ENCODE assay signal across 22 cellular contexts in genomic region chr20:24953204-24953565, GRCh38. TPM values are rescaled to one million over a fixed set of nuclear protein-coding genes. Genes with fewer than 3 reads are reported as not detected.
DNase-seq lines count a peak whose midpoint lies in the region; ATAC-seq and TF ChIP-seq lines count a peak whose summit lies in the region.
"Had no signal": no experiment of that assay in that cellular context is flagged by ENCODE, and none has a peak within 500 bp of the region (broad histone marks: within the 10 kb centered on the region; RNA-seq: fewer than 3 reads in every experiment).

No MANE protein-coding gene starts in this region.

- no peaks in the 10 kb centered on the region for H3K36me3 ChIP-seq in H7 (replicated peaks; ENCODE audit: control insufficient read depth, insufficient read depth, low read length)
- H3K36me3 ChIP-seq in PC-9 (ENCODE audit: low read depth), result no peaks in the 10 kb centered on the region

- no TSS peak for BruUV-seq in PC-9 (replicated peaks; lab: Mats Ljungman, UMichigan)

- no peaks in the 10 kb centered on the region for H3K9me3 ChIP-seq in PC-9 (ENCODE audit: insufficient read depth, low read depth)
- H3K9me3 ChIP-seq: tibial artery had no signal

- no peak for DNase-seq in activated naive CD4-positive, alpha-beta T cell treated with anti-CD3 and anti-CD28 coated beads for 36 hours
- no peak for DNase-seq in activated naive CD4-positive, alpha-beta T cell (lab: John Stamatoyannopoulos, UW)
- DNase-seq in H7 (peak; percentile 33), PC-9 (no peak)
- DNase-seq in activated naive CD8-positive, alpha-beta T cell treated with anti-CD3 and anti-CD28 coated beads, Interleukin-2, amount 10 ng/mL, durations not matched to agents 7 days and 5 days, result no peak
- no peak for DNase-seq in stimulated activated effector memory CD8-positive, alpha-beta T cell treated with anti-CD3 and anti-CD28 coated beads, Interleukin-12 subunit alpha, Interleukin-12 subunit beta, amount 100 ng/mL, for 72 hours (ENCODE audit: low spot score in 2 of 2)
- DNase-seq: glutamatergic neuron; GOT3; NCI-H146; NCI-H526 treated with DMSO at 0.1 percent for 48 hours; Right ventricle myocardium superior; stimulated activated CD4-positive, alpha-beta T cell treated with anti-CD3 and anti-CD28 coated beads, Interleukin-1b, Interleukin-23, amount 100 ng/mL, for 48 hours; stimulated activated naive CD4-positive, alpha-beta T cell; tibial artery had no signal

- no peak for ATAC-seq in activated naive CD8-positive, alpha-beta T cell treated with anti-CD3 and anti-CD28 coated beads, Interleukin-2, amount 10 ng/mL, durations not matched to agents 7 days and 5 days (ENCODE audit: low read depth)
- no peak for ATAC-seq in stimulated activated effector memory CD8-positive, alpha-beta T cell treated with anti-CD3 and anti-CD28 coated beads, Interleukin-12 subunit alpha, Interleukin-12 subunit beta, amount 100 ng/mL, for 72 hours
- ATAC-seq in GM19351 (IDR thresholded peaks at IDR 0.05; ENCODE audit: unreplicated experiment) (no peak), HG03571 (IDR thresholded peaks at IDR 0.05; ENCODE audit: unreplicated experiment) (no peak)
- ATAC-seq: GM12878, K562, WTC11 had no signal

- intact Hi-C loops in activated naive CD4-positive, alpha-beta T cell treated with anti-CD3 and anti-CD28 coated beads for 36 hours (cut with micrococcal nuclease), result no loop called here
- intact Hi-C loops in PC-9 (cut with micrococcal nuclease; ENCODE audit: unreplicated experiment), result no loop called here

- H3K27me3 ChIP-seq in H7 (ENCODE audit: control insufficient read depth, insufficient read depth, low read length) (no peaks in the 10 kb centered on the region), PC-9 (ENCODE audit: insufficient read depth, low read depth) (no peaks in the 10 kb centered on the region)

- no peak overlapping the region for H2AFZ ChIP-seq in PC-9

- peaks cover 4% of the 10 kb centered on the region for H3K9me3 Mint-ChIP-seq in activated naive CD4-positive, alpha-beta T cell treated with anti-CD3 and anti-CD28 coated beads for 36 hours
- no peaks in the 10 kb centered on the region for H3K9me3 Mint-ChIP-seq in activated naive CD8-positive, alpha-beta T cell treated with anti-CD3 and anti-CD28 coated beads, Interleukin-2, amount 10 ng/mL, durations not matched to agents 7 days and 5 days
- no peaks in the 10 kb centered on the region for H3K9me3 Mint-ChIP-seq in stimulated activated effector memory CD8-positive, alpha-beta T cell treated with anti-CD3 and anti-CD28 coated beads, Interleukin-12 subunit alpha, Interleukin-12 subunit beta, amount 100 ng/mL, for 72 hours

- POLR2A ChIA-PET in activated naive CD8-positive, alpha-beta T cell treated with anti-CD3 and anti-CD28 coated beads, Interleukin-2, amount 10 ng/mL, durations not matched to agents 7 days and 5 days (lab: Charles Lee), result interaction anchor here (0.6 to 3.7 kb wide), 3 partner anchors 39 to 436 kb away, joined by 3 to 13 read pairs (median 4); partner anchors contain the start of gene APMAP
- POLR2A ChIA-PET in PC-9 (lab: Charles Lee; ENCODE audit: unreplicated experiment), result interaction anchor here (0.6 kb wide), 2 partner anchors 63 to 1288 kb away, joined by 4 to 8 read pairs; no protein-coding TSS in a partner anchor

- H3K27me3 Mint-ChIP-seq in activated naive CD4-positive, alpha-beta T cell treated with anti-CD3 and anti-CD28 coated beads for 36 hours (ENCODE audit: low read depth), result no peaks in the 10 kb centered on the region
- H3K27me3 Mint-ChIP-seq in activated naive CD8-positive, alpha-beta T cell treated with anti-CD3 and anti-CD28 coated beads, Interleukin-2, amount 10 ng/mL, durations not matched to agents 7 days and 5 days, result no peaks in the 10 kb centered on the region
- H3K27me3 Mint-ChIP-seq: progenitor cell of endocrine pancreas had no signal

- peaks cover 22% of the 10 kb centered on the region for H3K36me3 Mint-ChIP-seq in activated naive CD4-positive, alpha-beta T cell treated with anti-CD3 and anti-CD28 coated beads for 36 hours (ENCODE audit: low read depth)
- H3K36me3 Mint-ChIP-seq in activated naive CD8-positive, alpha-beta T cell treated with anti-CD3 and anti-CD28 coated beads, Interleukin-2, amount 10 ng/mL, durations not matched to agents 7 days and 5 days, result peaks cover 9% of the 10 kb centered on the region
- peaks cover 100% of the 10 kb centered on the region for H3K36me3 Mint-ChIP-seq in stimulated activated effector memory CD8-positive, alpha-beta T cell treated with anti-CD3 and anti-CD28 coated beads, Interleukin-12 subunit alpha, Interleukin-12 subunit beta, amount 100 ng/mL, for 72 hours
- H3K36me3 Mint-ChIP-seq: mesothelial cell of epicardium, WTC11 had no signal

- H3K79me2 ChIP-seq in PC-9 (ENCODE audit: low read depth), result no peaks in the 10 kb centered on the region

- CTCF ChIA-PET in activated naive CD4-positive, alpha-beta T cell treated with anti-CD3 and anti-CD28 coated beads for 36 hours (lab: Charles Lee), result interaction anchor here (0.8 kb wide), 1 partner anchor 21 kb away, joined by 3 read pairs; no protein-coding TSS in a partner anchor
- CTCF ChIA-PET in PC-9 (lab: Charles Lee), result no interaction called here

- H3K27ac Mint-ChIP-seq in activated naive CD4-positive, alpha-beta T cell treated with anti-CD3 and anti-CD28 coated beads for 36 hours, result peak overlapping the region; percentile 41
- H3K27ac Mint-ChIP-seq in activated naive CD8-positive, alpha-beta T cell treated with anti-CD3 and anti-CD28 coated beads, Interleukin-2, amount 10 ng/mL, durations not matched to agents 7 days and 5 days, result peak overlapping the region; percentile 30
- H3K27ac Mint-ChIP-seq in stimulated activated effector memory CD8-positive, alpha-beta T cell treated with anti-CD3 and anti-CD28 coated beads, Interleukin-12 subunit alpha, Interleukin-12 subunit beta, amount 100 ng/mL, for 72 hours, result peak overlapping the region; percentile 98
- H3K27ac Mint-ChIP-seq: mesothelial cell of epicardium, progenitor cell of endocrine pancreas had no signal

- peaks cover 46% of the 10 kb centered on the region for H3K4me1 Mint-ChIP-seq in activated naive CD4-positive, alpha-beta T cell treated with anti-CD3 and anti-CD28 coated beads for 36 hours (ENCODE audit: low read depth)
- H3K4me1 Mint-ChIP-seq in activated naive CD8-positive, alpha-beta T cell treated with anti-CD3 and anti-CD28 coated beads, Interleukin-2, amount 10 ng/mL, durations not matched to agents 7 days and 5 days, result peaks cover 47% of the 10 kb centered on the region
- H3K4me1 Mint-ChIP-seq in stimulated activated effector memory CD8-positive, alpha-beta T cell treated with anti-CD3 and anti-CD28 coated beads, Interleukin-12 subunit alpha, Interleukin-12 subunit beta, amount 100 ng/mL, for 72 hours, result peaks cover 81% of the 10 kb centered on the region
- H3K4me1 Mint-ChIP-seq: mesothelial cell of epicardium had no signal

- no peak overlapping the region for H3K4me2 ChIP-seq in PC-9

- no peak overlapping the region for H3K4me3 ChIP-seq in H7 (ENCODE audit: insufficient read depth, low read depth, low read length)
- no peak overlapping the region for H3K4me3 ChIP-seq in PC-9
- H3K4me3 ChIP-seq: GM12878, K562, tibial artery had no signal

- H3K27ac ChIP-seq in PC-9, result no peak overlapping the region
- H3K27ac ChIP-seq: tibial artery had no signal

- TF ChIP-seq CTCF in PC-9 (conservative IDR thresholded peaks at IDR 0.05), result no peak

- H3K4me1 ChIP-seq in PC-9 (replicated peaks; ENCODE audit: insufficient read depth), result 0 out of 2 replicates have a peak, but pooled peaks cover 7% of the 10 kb centered on the region
- H3K4me1 ChIP-seq: tibial artery had no signal

- H3K9me2 ChIP-seq in PC-9 (ENCODE audit: insufficient read depth), result no peaks in the 10 kb centered on the region

- no peak overlapping the region for H3K4me3 Mint-ChIP-seq in activated naive CD4-positive, alpha-beta T cell treated with anti-CD3 and anti-CD28 coated beads for 36 hours
- no peak overlapping the region for H3K4me3 Mint-ChIP-seq in activated naive CD8-positive, alpha-beta T cell treated with anti-CD3 and anti-CD28 coated beads, Interleukin-2, amount 10 ng/mL, durations not matched to agents 7 days and 5 days
- H3K4me3 Mint-ChIP-seq in stimulated activated effector memory CD8-positive, alpha-beta T cell treated with anti-CD3 and anti-CD28 coated beads, Interleukin-12 subunit alpha, Interleukin-12 subunit beta, amount 100 ng/mL, for 72 hours, result peak overlapping the region; percentile 99
- H3K4me3 Mint-ChIP-seq: mesothelial cell of epicardium, WTC11 had no signal

- H3F3A ChIP-seq in PC-9 (ENCODE audit: insufficient read depth, low read depth), result no peaks in the 10 kb centered on the region

- H4K20me1 ChIP-seq in PC-9 (ENCODE audit: insufficient read depth), result no peaks in the 10 kb centered on the region

RNA-seq across cellular contexts. Expression of gene CST7, which starts 4.1 kb away (rescaled TPM):
- 10 to 100 TPM; 37.8 to 43.1 TPM for total RNA-seq in activated naive CD4-positive, alpha-beta T cell treated with anti-CD3 and anti-CD28 coated beads for 36 hours
- not detected in 2 replicates for total RNA-seq in H7 (2014; rRNA removed; shearing (Covaris generic))
- 10 to 100 TPM; 92.0 to 92.4 TPM for total RNA-seq in activated naive CD8-positive, alpha-beta T cell treated with anti-CD3 and anti-CD28 coated beads, Interleukin-2, amount 10 ng/mL, durations not matched to agents 7 days and 5 days
- total RNA-seq in PC-9 (2021), result not detected in 2 replicates
- total RNA-seq: fibroblast of lung, GM12878, K562, mesothelial cell of epicardium, progenitor cell of endocrine pancreas, WTC11 had no signal

RNA-seq across cellular contexts. Expression of gene APMAP, which starts 39.4 kb away (rescaled TPM):
- 10 to 100 TPM; 46.9 to 50.9 TPM for total RNA-seq in activated naive CD4-positive, alpha-beta T cell treated with anti-CD3 and anti-CD28 coated beads for 36 hours
- total RNA-seq in H7 (2014; rRNA removed; shearing (Covaris generic)), result 63.5 and 69.0 TPM in 2 replicates
- 10 to 100 TPM; 60.7 to 64.6 TPM for total RNA-seq in activated naive CD8-positive, alpha-beta T cell treated with anti-CD3 and anti-CD28 coated beads, Interleukin-2, amount 10 ng/mL, durations not matched to agents 7 days and 5 days
- total RNA-seq in PC-9 (2021), result 96.6 and 103 TPM in 2 replicates

Comparison
In these comparisons a context has a peak if more than half of its experiments do, and no peak if none do; other contexts are left out.
1. H3K27ac Mint-ChIP-seq: peak in every context shown above with its lines; median percentile 98 in stimulated activated effector memory CD8-positive, alpha-beta T cell treated with anti-CD3 and anti-CD28 coated beads, Interleukin-12 subunit alpha, Interleukin-12 subunit beta, amount 100 ng/mL, for 72 hours; 41 in activated naive CD4-positive, alpha-beta T cell treated with anti-CD3 and anti-CD28 coated beads for 36 hours; 30 in activated naive CD8-positive, alpha-beta T cell treated with anti-CD3 and anti-CD28 coated beads, Interleukin-2, amount 10 ng/mL, durations not matched to agents 7 days and 5 days.
2. RNA of gene CST7, which starts 4.1 kb away (total RNA-seq): 92.0 to 92.4 TPM in activated naive CD8-positive, alpha-beta T cell treated with anti-CD3 and anti-CD28 coated beads, Interleukin-2, amount 10 ng/mL, durations not matched to agents 7 days and 5 days and 37.8 to 43.1 TPM in activated naive CD4-positive, alpha-beta T cell treated with anti-CD3 and anti-CD28 coated beads for 36 hours; not detected in PC-9 and not detected in H7; every median in the first group is over 10 times any median in the second.